In genomic region chr4:12145106-12145505, GRCh38 we compare ENCODE assay signal across 35 cellular contexts.
"Had no signal": no experiment of that assay in that cellular context is flagged by ENCODE, and none has a peak within 500 bp of the region (broad histone marks: within the 10 kb centered on the region; RNA-seq: fewer than 3 reads in every experiment).

No MANE protein-coding gene starts in this region.

- H3K9ac ChIP-seq: KMS-11 had no signal

- H3K36me3 ChIP-seq: MG63 had no signal

- DNase-seq: Karpas-422, Kasumi-1, MG63, MM.1S, MV-4-11, NCI-H1048, NCI-H1092, NCI-H1092 treated with DMSO at 0.1 percent for 48 hours, NCI-H1105, NCI-H1105 treated with DMSO at 0.1 percent for 48 hours, NCI-H1417, NCI-H1417 treated with DMSO at 0.1 percent for 48 hours, NCI-H1436, NCI-H1436 treated with DMSO at 0.1 percent for 48 hours, NCI-H146, NCI-H1694, NCI-H1694 treated with DMSO at 0.1 percent for 48 hours, NCI-H187, NCI-H187 treated with DMSO at 0.1 percent for 48 hours, NCI-H1930, NCI-H2029, NCI-H2029 treated with DMSO at 0.1 percent for 48 hours, NCI-H2081, NCI-H2081 treated with DMSO at 0.1 percent for 48 hours, NCI-H2107, NCI-H2171, NCI-H2171 treated with DMSO at 0.1 percent for 48 hours, NCI-H2227 treated with DMSO at 0.1 percent for 48 hours, NCI-H226, NCI-H345, NCI-H446, NCI-H446 treated with DMSO at 0.1 percent for 48 hours, NCI-H510A, NCI-H510A treated with DMSO at 0.1 percent for 48 hours had no signal

- H3K4me2 ChIP-seq: KMS-11 had no signal

- H3K9me3 ChIP-seq: MG63 had no signal

- H3K4me3 ChIP-seq: MG63 had no signal

- H3K27me3 ChIP-seq: MG63 had no signal

- H3K27ac ChIP-seq: KMS-11 had no signal
